Comparison of ENCODE assay signal across 11 cellular contexts in genomic region chr9:108580021-108580439, GRCh38.
DNase-seq lines count a peak whose midpoint lies in the region; ATAC-seq and TF ChIP-seq lines count a peak whose summit lies in the region.
"Had no signal": no experiment of that assay in that cellular context is flagged by ENCODE, and none has a peak within 500 bp of the region (broad histone marks: within the 10 kb centered on the region; RNA-seq: fewer than 3 reads in every experiment).

No MANE protein-coding gene starts in this region.

- intact Hi-C loops in body of pancreas (cut with DNase I), result no loop called here

- H3K36me3 Mint-ChIP-seq in stimulated activated memory B cell treated with anti-CD40 and anti-IgM and Interleukin-4, amounts not matched to agents 10 μg/mL and 1 μg/mL and 100 μg/mL, for 72 hours, result no peaks in the 10 kb centered on the region

- TF ChIP-seq POLR2A in body of pancreas (IDR thresholded peaks at IDR 0.05), result no peak

- H3K27me3 Mint-ChIP-seq in stimulated activated memory B cell treated with anti-CD40 and anti-IgM and Interleukin-4, amounts not matched to agents 10 μg/mL and 1 μg/mL and 100 μg/mL, for 72 hours, result peaks cover 3% of the 10 kb centered on the region

- TF ChIP-seq CTCF in epithelial cell of proximal tubule (conservative IDR thresholded peaks at IDR 0.05; ENCODE audit: low read depth, low read length) (no peak), body of pancreas (IDR thresholded peaks at IDR 0.05) (no peak)

- no peaks in the 10 kb centered on the region for H3K9me3 ChIP-seq in body of pancreas

- no peak overlapping the region for H3K4me3 Mint-ChIP-seq in stimulated activated memory B cell treated with anti-CD40 and anti-IgM and Interleukin-4, amounts not matched to agents 10 μg/mL and 1 μg/mL and 100 μg/mL, for 72 hours

- no peaks in the 10 kb centered on the region for H3K27me3 ChIP-seq in body of pancreas

- H3K4me1 Mint-ChIP-seq in stimulated activated memory B cell treated with anti-CD40 and anti-IgM and Interleukin-4, amounts not matched to agents 10 μg/mL and 1 μg/mL and 100 μg/mL, for 72 hours, result no peaks in the 10 kb centered on the region

- no peaks in the 10 kb centered on the region for H3K4me1 ChIP-seq in body of pancreas

- no peaks in the 10 kb centered on the region for H3K36me3 ChIP-seq in body of pancreas (replicated peaks in 1 of 2; ENCODE audit: insufficient read depth in 1 of 2, low read depth in 2 of 2)

- no peak overlapping the region for H3K27ac Mint-ChIP-seq in stimulated activated memory B cell treated with anti-CD40 and anti-IgM and Interleukin-4, amounts not matched to agents 10 μg/mL and 1 μg/mL and 100 μg/mL, for 72 hours

- no peak overlapping the region for H3K4me3 ChIP-seq in epithelial cell of proximal tubule (ENCODE audit: low read depth, low read length)
- H3K4me3 ChIP-seq in body of pancreas, result no peak overlapping the region

- 61 to 91% methylated on average over 2 of the region's 2 CpGs for WGBS in body of pancreas, 2 donors

- no peak overlapping the region for H3K27ac ChIP-seq in body of pancreas

- DNase-seq in Daoy (ENCODE audit: low read depth) (peak; percentile 72), NCI-H69 (lab: John Stamatoyannopoulos, UW) (peak; percentile 58), epithelial cell of proximal tubule (ENCODE audit: low read depth) (peak; percentile 48), pons (ENCODE audit: low spot score) (peak; percentile 56), body of pancreas (no peak), ureter (ENCODE audit: low spot score) (no peak), NAMALWA (ENCODE audit: low spot score) (no peak)
- DNase-seq: central memory CD4-positive, alpha-beta T cell; mesenchymal stem cell; NCI-H1092 treated with DMSO at 0.1 percent for 48 hours had no signal

- H3K9me3 Mint-ChIP-seq in stimulated activated memory B cell treated with anti-CD40 and anti-IgM and Interleukin-4, amounts not matched to agents 10 μg/mL and 1 μg/mL and 100 μg/mL, for 72 hours, result no peaks in the 10 kb centered on the region

- ATAC-seq in stimulated activated memory B cell treated with anti-CD40 and anti-IgM and Interleukin-4, amounts not matched to agents 10 μg/mL and 1 μg/mL and 100 μg/mL, for 72 hours, result no peak
- ATAC-seq in body of pancreas, result no peak

Comparison
In these comparisons a context has a peak if more than half of its experiments do, and no peak if none do; other contexts are left out.
1. DNase-seq: peak in Daoy (single experiment), NCI-H69 (single experiment), epithelial cell of proximal tubule (single experiment) and pons (single experiment); none in body of pancreas (0 of 4), ureter (single experiment) and NAMALWA (single experiment).